In the genomic region with DNA sequence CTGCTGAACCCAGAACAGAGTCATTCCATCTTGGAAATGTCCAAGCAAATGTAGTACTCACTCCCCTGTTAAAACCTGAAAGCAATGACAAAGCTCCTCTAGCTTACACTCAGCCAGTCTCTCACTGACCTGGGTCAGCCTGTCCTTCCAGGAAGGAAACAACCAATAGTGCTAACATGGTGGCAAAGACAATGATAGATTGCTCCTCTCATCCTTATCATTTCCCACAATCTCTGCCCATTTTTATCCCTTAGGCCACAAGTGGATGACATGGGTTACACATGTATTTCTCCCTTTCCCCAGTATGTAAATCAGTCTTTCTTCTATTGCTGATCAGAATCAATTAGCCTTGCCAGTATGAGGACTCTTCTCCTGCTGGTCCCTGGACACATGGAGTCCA, we compare ENCODE assay signal across 11 cellular contexts.
"Had no signal": no experiment of that assay in that cellular context is flagged by ENCODE, and none has a peak within 500 bp of the region (broad histone marks: within the 10 kb centered on the region; RNA-seq: fewer than 3 reads in every experiment).

No MANE protein-coding gene starts in this region.

- H3K9me3 ChIP-seq: HAP-1 had no signal

- H3K4me2 ChIP-seq: GM23338 had no signal

- DNase-seq: GM23248, GOT3, H7, H9, HCEC 1CT, HFFc6 had no signal

- H3K9ac ChIP-seq: GM23248 had no signal

- H3K36me3 ChIP-seq: HAP-1 had no signal

- H3K9me3 Mint-ChIP-seq: GM23338, H9 had no signal

- H2AFZ ChIP-seq: GM23248, GM23338 had no signal

- FAIRE-seq: H1, H54 had no signal

- H3K4me3 Mint-ChIP-seq: GM23338, H9, HFFc6 had no signal

- ATAC-seq: GM23338, HCT116 had no signal

- H3K27ac ChIP-seq: GM23248 had no signal

- H3K27ac Mint-ChIP-seq: GM23338, H9, HFFc6 had no signal

- H3K4me3 ChIP-seq: GM23248, GM23338, HAP-1 had no signal
